ENCODE assay signal across 16 cellular contexts in the genomic region with DNA sequence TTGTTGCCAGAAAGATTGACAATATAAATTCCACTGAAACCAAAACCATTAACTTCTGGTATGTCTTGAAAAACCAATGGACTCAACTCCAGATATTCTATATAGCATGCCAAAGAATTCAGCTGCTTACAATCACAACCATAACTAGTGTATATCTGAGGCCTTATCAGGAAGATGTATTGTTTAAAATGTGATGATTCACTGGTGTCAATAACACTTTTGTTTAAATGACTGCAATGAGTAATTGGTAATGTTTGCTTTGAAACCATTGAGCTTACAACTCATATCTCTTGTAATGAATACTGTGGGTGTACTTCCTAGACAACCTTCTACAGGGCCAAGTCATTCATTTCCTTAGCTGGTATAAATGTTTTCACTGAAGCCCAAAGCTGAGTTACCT.
DNase-seq lines count a peak whose midpoint lies in the region; ATAC-seq and TF ChIP-seq lines count a peak whose summit lies in the region.
"Had no signal": no experiment of that assay in that cellular context is flagged by ENCODE, and none has a peak within 500 bp of the region (broad histone marks: within the 10 kb centered on the region; RNA-seq: fewer than 3 reads in every experiment).

No MANE protein-coding gene starts in this region.

- H3K9me2 ChIP-seq in hepatocyte (replicated peaks; ENCODE audit: insufficient read depth): no peaks in the 10 kb centered on the region

- ATAC-seq in IMR-90 (ENCODE audit: low read depth) (peak; percentile 66), HG03520 (IDR thresholded peaks at IDR 0.05; ENCODE audit: unreplicated experiment) (no peak), left colon (no peak)
- ATAC-seq in naive thymus-derived CD4-positive, alpha-beta T cell: no peak
- ATAC-seq: activated CD4-positive, CD25-positive, alpha-beta regulatory T cell treated with anti-CD3 and anti-CD28 coated beads, Interleukin-2, amount 50 U/mL, for 24 hours had no signal

- H3K4me1 ChIP-seq in IMR-90 (ENCODE audit: control insufficient read depth, insufficient read depth, low read length): no peaks in the 10 kb centered on the region
- no peaks in the 10 kb centered on the region for H3K4me1 ChIP-seq in hepatocyte (ENCODE audit: insufficient read depth)
- H3K4me1 ChIP-seq in naive thymus-derived CD4-positive, alpha-beta T cell (ENCODE audit: control insufficient read depth in 2 of 2, insufficient read depth in 2 of 2, low read length in 2 of 2): no peaks in the 10 kb centered on the region

- TF ChIP-seq RAD21 in IMR-90 (IDR thresholded peaks at IDR 0.05; ENCODE audit: low read length): no peak

- H3K27me3 ChIP-seq in IMR-90 (ENCODE audit: control insufficient read depth, insufficient read depth, low read length) (no peaks in the 10 kb centered on the region), hepatocyte (no peaks in the 10 kb centered on the region)
- no peaks in the 10 kb centered on the region for H3K27me3 ChIP-seq in naive thymus-derived CD4-positive, alpha-beta T cell (ENCODE audit: control insufficient read depth in 2 of 2, insufficient read depth in 2 of 2, low read length in 2 of 2)

- CTCF ChIA-PET in IMR-90 (lab: Yijun Ruan, JAX): no interaction called here
- CTCF ChIA-PET in naive thymus-derived CD4-positive, alpha-beta T cell (lab: Charles Lee): no interaction called here

- H3K27ac Mint-ChIP-seq in osteocyte (ENCODE audit: unreplicated experiment): no peak overlapping the region
- no peak overlapping the region for H3K27ac Mint-ChIP-seq in naive thymus-derived CD4-positive, alpha-beta T cell
- H3K27ac Mint-ChIP-seq: activated naive CD4-positive, alpha-beta T cell treated with anti-CD3 and anti-CD28 coated beads, Interleukin-2, amount 50 U/mL, for 24 hours had no signal

- dilution Hi-C loops in IMR-90 (cut with HindIII; ENCODE audit: low sequenced_read_pairs, unreplicated experiment): no loop called here

- no peak overlapping the region for H3K4ac ChIP-seq in IMR-90 (ENCODE audit: low read depth, low read length)

- no peak overlapping the region for H3K9ac ChIP-seq in IMR-90 (ENCODE audit: low read depth, low read length)
- H3K9ac ChIP-seq: KMS-11 had no signal

- H3K9me3 ChIP-seq in IMR-90 (ENCODE audit: control insufficient read depth, insufficient read depth, low read length) (0 out of 2 replicates have a peak, but pooled peaks cover 2% of the 10 kb centered on the region), hepatocyte (ENCODE audit: low read depth) (no peaks in the 10 kb centered on the region)
- H3K9me3 ChIP-seq in naive thymus-derived CD4-positive, alpha-beta T cell (ENCODE audit: control insufficient read depth in 2 of 3, low read length in 3 of 3): no peaks in the 10 kb centered on the region

- DNase-seq in COLO668 (lab: John Stamatoyannopoulos, UW; ENCODE audit: unreplicated experiment) (peak; percentile 9), IMR-90 (peak; percentile 26), amniotic epithelial cell (ENCODE audit: low read depth) (peak; percentile 22), hepatocyte (ENCODE audit: low spot score) (peak; percentile 13), osteocyte (ENCODE audit: extremely low spot score, unreplicated experiment) (no peak), left colon (no peak)
- no peak for DNase-seq in naive thymus-derived CD4-positive, alpha-beta T cell
- DNase-seq: activated CD8-positive, alpha-beta memory T cell treated with anti-CD3 and anti-CD28 coated beads, Interleukin-2, amount 50 U/mL, for 48 hours; AML-193; islet precursor cell; NCI-H187 treated with DMSO at 0.1 percent for 48 hours; stimulated activated CD4-positive, alpha-beta T cell treated with anti-CD3 and anti-CD28 coated beads, Interleukin-2, amount 100 ng/mL, for 48 hours had no signal

- no peak overlapping the region for H3K18ac ChIP-seq in IMR-90 (ENCODE audit: low read depth, low read length)

- H2AFZ ChIP-seq in IMR-90 (replicated peaks; ENCODE audit: low read length, poor library complexity) (no peak overlapping the region), hepatocyte (no peak overlapping the region)

- H3K23ac ChIP-seq in IMR-90 (ENCODE audit: low read depth, low read length): no peak overlapping the region

- H4K8ac ChIP-seq in IMR-90 (ENCODE audit: low read depth in 2 of 2, low read length in 2 of 2): no peak overlapping the region

- no peak overlapping the region for H4K5ac ChIP-seq in IMR-90 (ENCODE audit: low read depth, low read length)

- no peaks in the 10 kb centered on the region for H3K79me1 ChIP-seq in IMR-90 (ENCODE audit: low read depth in 1 of 2, low read length in 2 of 2)

- H2AK9ac ChIP-seq in IMR-90 (replicated peaks; ENCODE audit: low read depth, low read length, poor library complexity): no peak overlapping the region

- no peak for TF ChIP-seq CTCF in IMR-90 (conservative IDR thresholded peaks at IDR 0.05; ENCODE audit: low read depth, low read length)
- TF ChIP-seq CTCF in hepatocyte (IDR thresholded peaks at IDR 0.05; ENCODE audit: poor library complexity): no peak
- TF ChIP-seq CTCF in osteocyte (IDR thresholded peaks at IDR 0.05): no peak

- H2AK5ac ChIP-seq in IMR-90 (ENCODE audit: low read depth, low read length): no peak overlapping the region

- H2BK20ac ChIP-seq in IMR-90 (ENCODE audit: low read depth, low read length): no peak overlapping the region

- no peaks in the 10 kb centered on the region for H3K9me1 ChIP-seq in IMR-90 (ENCODE audit: insufficient read depth, low read length)

- no peaks in the 10 kb centered on the region for H3K36me3 Mint-ChIP-seq in osteocyte (ENCODE audit: unreplicated experiment)
- H3K36me3 Mint-ChIP-seq in naive thymus-derived CD4-positive, alpha-beta T cell: no peaks in the 10 kb centered on the region
- H3K36me3 Mint-ChIP-seq: activated naive CD4-positive, alpha-beta T cell treated with anti-CD3 and anti-CD28 coated beads, Interleukin-2, amount 50 U/mL, for 24 hours had no signal

- H2BK120ac ChIP-seq in IMR-90 (ENCODE audit: low read depth, low read length): no peak overlapping the region

- H3K4me1 Mint-ChIP-seq in osteocyte (ENCODE audit: unreplicated experiment): no peaks in the 10 kb centered on the region
- no peaks in the 10 kb centered on the region for H3K4me1 Mint-ChIP-seq in naive thymus-derived CD4-positive, alpha-beta T cell
- H3K4me1 Mint-ChIP-seq: activated naive CD4-positive, alpha-beta T cell treated with anti-CD3 and anti-CD28 coated beads, Interleukin-2, amount 50 U/mL, for 24 hours had no signal

- H2BK15ac ChIP-seq in IMR-90 (ENCODE audit: low read depth, low read length): no peak overlapping the region

- intact Hi-C loops in IMR-90 (cut with micrococcal nuclease) (no loop called here), left colon (cut with DNase I, micrococcal nuclease) (no loop called here)
- intact Hi-C loops in naive thymus-derived CD4-positive, alpha-beta T cell (cut with micrococcal nuclease): no loop called here

- H3K56ac ChIP-seq in IMR-90 (ENCODE audit: extremely low read depth, insufficient read depth, low read length): no peak overlapping the region

- no peak for TF ChIP-seq POLR2A in IMR-90 (IDR thresholded peaks at IDR 0.05; ENCODE audit: low read depth, low read length)

- no peak overlapping the region for H4K91ac ChIP-seq in IMR-90 (ENCODE audit: insufficient read depth, low read depth, low read length)

- H3K4me2 ChIP-seq in IMR-90 (ENCODE audit: low read depth, low read length) (no peak overlapping the region), hepatocyte (no peak overlapping the region)
- H3K4me2 ChIP-seq: KMS-11 had no signal

- H3K27me3 Mint-ChIP-seq in osteocyte (ENCODE audit: unreplicated experiment): no peaks in the 10 kb centered on the region
- H3K27me3 Mint-ChIP-seq in naive thymus-derived CD4-positive, alpha-beta T cell: no peaks in the 10 kb centered on the region
- H3K27me3 Mint-ChIP-seq: activated naive CD4-positive, alpha-beta T cell treated with anti-CD3 and anti-CD28 coated beads, Interleukin-2, amount 50 U/mL, for 24 hours had no signal

- H3K4me3 ChIP-seq in IMR-90 (ENCODE audit: insufficient read depth, low read depth, low read length) (no peak overlapping the region), hepatocyte (no peak overlapping the region)
- no peak overlapping the region for H3K4me3 ChIP-seq in naive thymus-derived CD4-positive, alpha-beta T cell (ENCODE audit: low read length)

- no TSS peak for BruUV-seq in IMR-90 (replicated peaks; lab: Mats Ljungman, UMichigan)

- POLR2A ChIA-PET in IMR-90 (lab: Charles Lee; ENCODE audit: unreplicated experiment): no interaction called here
- POLR2A ChIA-PET in naive thymus-derived CD4-positive, alpha-beta T cell (lab: Charles Lee): no interaction called here

- H3K36me3 ChIP-seq in IMR-90 (ENCODE audit: control insufficient read depth, insufficient read depth, low read length) (no peaks in the 10 kb centered on the region), hepatocyte (replicated peaks; ENCODE audit: insufficient read depth, low read depth) (no peaks in the 10 kb centered on the region)
- H3K36me3 ChIP-seq in naive thymus-derived CD4-positive, alpha-beta T cell (ENCODE audit: control insufficient read depth in 2 of 3, insufficient read depth in 3 of 3, low read length in 3 of 3): no peaks in the 10 kb centered on the region

- H3K14ac ChIP-seq in IMR-90 (replicated peaks; ENCODE audit: low read depth, low read length): no peak overlapping the region

- no peak overlapping the region for H3K27ac ChIP-seq in IMR-90 (ENCODE audit: insufficient read depth, low read length)
- no peak overlapping the region for H3K27ac ChIP-seq in hepatocyte
- no peak overlapping the region for H3K27ac ChIP-seq in naive thymus-derived CD4-positive, alpha-beta T cell (ENCODE audit: low read depth, low read length)
- H3K27ac ChIP-seq: KMS-11 had no signal

- in situ Hi-C loops in IMR-90 (cut with MboI; ENCODE audit: low sequenced_read_pairs): no loop called here

- H4K20me1 ChIP-seq in IMR-90 (ENCODE audit: insufficient read depth, low read length) (no peaks in the 10 kb centered on the region), hepatocyte (ENCODE audit: insufficient read depth, poor library complexity, severe bottlenecking) (no peaks in the 10 kb centered on the region)

- no peaks in the 10 kb centered on the region for H3K9me3 Mint-ChIP-seq in osteocyte (ENCODE audit: unreplicated experiment)
- peaks cover 0 to 14% (median 0%) of the 10 kb centered on the region in 11 donors for H3K9me3 Mint-ChIP-seq in naive thymus-derived CD4-positive, alpha-beta T cell
- H3K9me3 Mint-ChIP-seq: activated naive CD4-positive, alpha-beta T cell treated with anti-CD3 and anti-CD28 coated beads, Interleukin-2, amount 50 U/mL, for 24 hours had no signal

- H2BK5ac ChIP-seq in IMR-90 (ENCODE audit: low read depth, low read length, poor library complexity, severe bottlenecking): no peak overlapping the region

- no peak overlapping the region for H3K4me3 Mint-ChIP-seq in osteocyte (ENCODE audit: unreplicated experiment)
- no peak overlapping the region for H3K4me3 Mint-ChIP-seq in naive thymus-derived CD4-positive, alpha-beta T cell
- H3K4me3 Mint-ChIP-seq: activated naive CD4-positive, alpha-beta T cell treated with anti-CD3 and anti-CD28 coated beads, Interleukin-2, amount 50 U/mL, for 24 hours had no signal

- no peaks in the 10 kb centered on the region for H3K79me2 ChIP-seq in hepatocyte

Comparison
In these comparisons a context has a peak if more than half of its experiments do, and no peak if none do; other contexts are left out.
1. DNase-seq: peak in COLO668 (single experiment), IMR-90 (single experiment), amniotic epithelial cell (single experiment) and hepatocyte (single experiment); none in osteocyte (single experiment), naive thymus-derived CD4-positive, alpha-beta T cell (0 of 9) and left colon (0 of 2).